In genomic region chr7:21128418-21128817, GRCh38 we compare ENCODE assay signal across 14 cellular contexts.
A peak's percentile ranks its signal among the peaks of the same experiment; 100 is the strongest.
DNase-seq lines count a peak whose midpoint lies in the region; ATAC-seq and TF ChIP-seq lines count a peak whose summit lies in the region.
"Had no signal": no experiment of that assay in that cellular context is flagged by ENCODE, and none has a peak within 500 bp of the region (broad histone marks: within the 10 kb centered on the region; RNA-seq: fewer than 3 reads in every experiment).

No MANE protein-coding gene starts in this region.

- intact Hi-C loops in PC-3 (cut with micrococcal nuclease): no loop called here

- no peak overlapping the region for H3K27ac ChIP-seq in PC-3 (ENCODE audit: low read length)

- no TSS peak for BruUV-seq in PC-3 (replicated peaks; lab: Mats Ljungman, UMichigan)

- H3F3A ChIP-seq in PC-3 (ENCODE audit: low read length, unreplicated experiment): no peaks in the 10 kb centered on the region

- H3K9ac ChIP-seq in PC-3 (ENCODE audit: low read length): no peak overlapping the region

- H3K4me2 ChIP-seq in PC-3 (ENCODE audit: low read length): no peak overlapping the region

- H3K79me2 ChIP-seq in PC-3 (ENCODE audit: low read length): no peaks in the 10 kb centered on the region

- H3K4me3 ChIP-seq in PC-3 (ENCODE audit: low read length): no peak overlapping the region

- H3K36me3 ChIP-seq in PC-3 (ENCODE audit: low read depth, low read length): no peaks in the 10 kb centered on the region

- no peaks in the 10 kb centered on the region for H3K9me3 ChIP-seq in PC-3 (ENCODE audit: low read length)

- peaks cover 13% of the 10 kb centered on the region; the same call in 1 of the 2 replicates for H3K4me1 ChIP-seq in PC-3 (ENCODE audit: insufficient read depth, low read length)

- DNase-seq in H4 (ENCODE audit: low spot score) (peak; percentile 37), NCI-H1436 treated with DMSO at 0.1 percent for 48 hours (lab: John Stamatoyannopoulos, UW) (peak; percentile 91), PC-3 (peak; percentile 77), iPS-NIHi11 (ENCODE audit: low spot score) (peak; percentile 28), ecto neural progenitor cell (ENCODE audit: low spot score) (no peak), UCSD-AML1 (lab: John Stamatoyannopoulos, UW; ENCODE audit: unreplicated experiment) (no peak)
- DNase-seq: activated B cell treated with CpG ODN at 0.5 μM for 24 hours; DMS79 treated with DMSO at 0.1 percent for 48 hours; NCI-H1694; right cardiac atrium; stimulated activated CD4-positive, alpha-beta T cell treated with anti-CD3 and anti-CD28 coated beads, Interleukin-2, amount 100 ng/mL, for 48 hours; SW 1271 had no signal

- no peak overlapping the region for H2AFZ ChIP-seq in PC-3 (ENCODE audit: low read length)

- TF ChIP-seq CTCF in PC-3 (conservative IDR thresholded peaks at IDR 0.05; ENCODE audit: low read depth, low read length): no peak

- H3K27me3 ChIP-seq in PC-3 (ENCODE audit: low read length): no peaks in the 10 kb centered on the region

- POLR2A ChIA-PET in PC-3 (lab: Charles Lee; ENCODE audit: unreplicated experiment): no interaction called here

- H4K20me1 ChIP-seq in PC-3 (ENCODE audit: low read length): no peaks in the 10 kb centered on the region

- H3K9me2 ChIP-seq in PC-3 (replicated peaks; ENCODE audit: low read length): no peaks in the 10 kb centered on the region

- CTCF ChIA-PET in PC-3 (lab: Charles Lee): no interaction called here

- 0 out of 2 replicates have a peak, but pooled peaks have one; percentile 22 for ATAC-seq in PC-3
- no peak for ATAC-seq in GM18867 (IDR thresholded peaks at IDR 0.05; ENCODE audit: unreplicated experiment)
- no peak for ATAC-seq in GM21528 (IDR thresholded peaks at IDR 0.05; ENCODE audit: low FRiP score, unreplicated experiment)

Comparison
In these comparisons a context has a peak if more than half of its experiments do, and no peak if none do; other contexts are left out.
1. DNase-seq: peak in H4 (single experiment), NCI-H1436 treated with DMSO at 0.1 percent for 48 hours (single experiment), PC-3 (single experiment) and iPS-NIHi11 (single experiment); none in ecto neural progenitor cell (single experiment) and UCSD-AML1 (single experiment).